11 cellular contexts compared by ENCODE assay signal in the genomic region with DNA sequence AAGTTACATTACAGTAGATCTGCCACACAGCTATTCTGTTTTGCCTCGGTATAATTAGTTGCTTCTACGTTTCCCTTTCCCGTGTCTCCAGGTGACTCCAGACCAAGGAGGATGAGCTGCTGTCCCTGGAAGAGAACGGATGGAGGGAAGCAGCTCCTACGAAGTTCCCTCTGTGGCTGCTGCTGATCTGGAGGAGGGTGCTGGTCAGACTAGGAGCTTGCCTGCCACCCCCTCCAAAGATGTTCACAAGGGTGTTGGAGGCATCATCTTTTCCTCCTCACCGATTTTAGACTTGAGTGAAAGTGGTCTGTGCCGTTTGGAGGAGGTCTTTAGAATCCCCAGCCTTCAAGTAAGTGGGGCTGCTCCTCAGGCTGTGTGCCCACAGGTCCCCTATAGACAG. TPM values are rescaled to one million over a fixed set of nuclear protein-coding genes. Genes with fewer than 3 reads are reported as not detected.
DNase-seq lines count a peak whose midpoint lies in the region; ATAC-seq and TF ChIP-seq lines count a peak whose summit lies in the region.
"Had no signal": no experiment of that assay in that cellular context is flagged by ENCODE, and none has a peak within 500 bp of the region (broad histone marks: within the 10 kb centered on the region; RNA-seq: fewer than 3 reads in every experiment).

No MANE protein-coding gene starts in this region.

- ATAC-seq in CD4-positive, alpha-beta T cell (ENCODE audit: poor library complexity): no peak
- ATAC-seq in GM23338: no peak
- ATAC-seq in activated T-helper 17 cell treated with anti-CD3 and anti-CD28 coated beads, Interleukin-2, amount 50 U/mL, for 72 hours (replicated peaks): no peak
- ATAC-seq in natural killer cell treated with Interleukin-12 subunit alpha and Interleukin-12 subunit beta and Interleukin-15 and Interleukin-18, amount 100 ng/mL, for 72 hours: no peak
- ATAC-seq in GM19324 (IDR thresholded peaks at IDR 0.05; ENCODE audit: low FRiP score, unreplicated experiment): no peak
- ATAC-seq: heart right ventricle had no signal

- POLR2A ChIA-PET in CD4-positive, alpha-beta T cell (lab: Charles Lee): no interaction called here

- H3K9me3 ChIP-seq in CD4-positive, alpha-beta T cell (ENCODE audit: control insufficient read depth, low read length): no peaks in the 10 kb centered on the region
- H3K9me3 ChIP-seq: heart right ventricle had no signal

- H3K27me3 ChIP-seq in CD4-positive, alpha-beta T cell (ENCODE audit: control insufficient read depth, insufficient read depth, low read length): no peaks in the 10 kb centered on the region
- H3K27me3 ChIP-seq in GM23338 (ENCODE audit: insufficient read depth): no peaks in the 10 kb centered on the region
- H3K27me3 ChIP-seq: heart right ventricle had no signal

- no peak for TF ChIP-seq CTCF in CD4-positive, alpha-beta T cell (IDR thresholded peaks at IDR 0.05)
- no peak for TF ChIP-seq CTCF in GM23338 (conservative IDR thresholded peaks at IDR 0.05; ENCODE audit: low read depth in 2 of 2)

- H3K36me3 ChIP-seq in GM23338 (ENCODE audit: insufficient read depth): no peaks in the 10 kb centered on the region

- no peaks in the 10 kb centered on the region for H3K9me3 Mint-ChIP-seq in CD4-positive, alpha-beta T cell
- peaks cover 4% of the 10 kb centered on the region; the same call in 2 of the 3 replicates for H3K9me3 Mint-ChIP-seq in GM23338
- no peaks in the 10 kb centered on the region for H3K9me3 Mint-ChIP-seq in activated T-helper 17 cell treated with anti-CD3 and anti-CD28 coated beads, Interleukin-2, amount 50 U/mL, for 72 hours
- H3K9me3 Mint-ChIP-seq in natural killer cell treated with Interleukin-12 subunit alpha and Interleukin-12 subunit beta and Interleukin-15 and Interleukin-18, amount 100 ng/mL, for 72 hours: no peaks in the 10 kb centered on the region

- H3K4me3 ChIP-seq in GM23338: no peak overlapping the region

- H3K4me3 Mint-ChIP-seq in CD4-positive, alpha-beta T cell: peak overlapping the region; percentile 95
- H3K4me3 Mint-ChIP-seq in GM23338: peak overlapping the region; percentile 95; the same call in 2 of the 3 replicates
- H3K4me3 Mint-ChIP-seq in activated T-helper 17 cell treated with anti-CD3 and anti-CD28 coated beads, Interleukin-2, amount 50 U/mL, for 72 hours: peak overlapping the region; percentile 96
- H3K4me3 Mint-ChIP-seq in natural killer cell treated with Interleukin-12 subunit alpha and Interleukin-12 subunit beta and Interleukin-15 and Interleukin-18, amount 100 ng/mL, for 72 hours: peak overlapping the region; percentile 97

- H3K4me2 ChIP-seq in GM23338: no peak overlapping the region

- peaks cover 30% of the 10 kb centered on the region for H3K79me2 ChIP-seq in GM23338 (replicated peaks; ENCODE audit: insufficient read depth)

- peak overlapping the region; percentile 84 for H3K27ac Mint-ChIP-seq in CD4-positive, alpha-beta T cell
- H3K27ac Mint-ChIP-seq in GM23338: no peak overlapping the region
- peak overlapping the region; percentile 96 for H3K27ac Mint-ChIP-seq in activated T-helper 17 cell treated with anti-CD3 and anti-CD28 coated beads, Interleukin-2, amount 50 U/mL, for 72 hours
- H3K27ac Mint-ChIP-seq in natural killer cell treated with Interleukin-12 subunit alpha and Interleukin-12 subunit beta and Interleukin-15 and Interleukin-18, amount 100 ng/mL, for 72 hours: peak overlapping the region; percentile 84 to 88

- CTCF ChIA-PET in CD4-positive, alpha-beta T cell (lab: Charles Lee): no interaction called here

- no peaks in the 10 kb centered on the region for H3K27me3 Mint-ChIP-seq in CD4-positive, alpha-beta T cell
- peaks cover 24% of the 10 kb centered on the region for H3K27me3 Mint-ChIP-seq in GM23338 (ENCODE audit: insufficient read depth, low read depth, poor library complexity)
- no peaks in the 10 kb centered on the region for H3K27me3 Mint-ChIP-seq in activated T-helper 17 cell treated with anti-CD3 and anti-CD28 coated beads, Interleukin-2, amount 50 U/mL, for 72 hours
- H3K27me3 Mint-ChIP-seq in natural killer cell treated with Interleukin-12 subunit alpha and Interleukin-12 subunit beta and Interleukin-15 and Interleukin-18, amount 100 ng/mL, for 72 hours: no peaks in the 10 kb centered on the region

- H3K4me1 ChIP-seq in GM23338 (ENCODE audit: insufficient read depth): peaks cover 27% of the 10 kb centered on the region

- H3K4me1 Mint-ChIP-seq in CD4-positive, alpha-beta T cell (ENCODE audit: low read depth): peaks cover 70% of the 10 kb centered on the region
- peaks cover 51% of the 10 kb centered on the region for H3K4me1 Mint-ChIP-seq in GM23338
- peaks cover 22% of the 10 kb centered on the region for H3K4me1 Mint-ChIP-seq in activated T-helper 17 cell treated with anti-CD3 and anti-CD28 coated beads, Interleukin-2, amount 50 U/mL, for 72 hours
- H3K4me1 Mint-ChIP-seq in natural killer cell treated with Interleukin-12 subunit alpha and Interleukin-12 subunit beta and Interleukin-15 and Interleukin-18, amount 100 ng/mL, for 72 hours (ENCODE audit: low read depth in 2 of 2): peaks cover 55 to 69% of the 10 kb centered on the region in 2 donors

- intact Hi-C loops in CD4-positive, alpha-beta T cell (cut with DNase I, micrococcal nuclease): loop anchor here (2.0 to 5.0 kb wide), 6 partner anchors 54 to 431 kb away; partner anchors contain the start of genes INPP5A (in 2 of the 2), BNIP3 (in 1 of the 2), PPP2R2D (in 1 of the 2) and PWWP2B (in 1 of the 2)

- no peak for DNase-seq in CD4-positive, alpha-beta T cell
- DNase-seq in GM23338 (ENCODE audit: low spot score) (no peak), NCI-H2227 (lab: John Stamatoyannopoulos, UW; ENCODE audit: unreplicated experiment) (no peak), NCI-H1105 (lab: John Stamatoyannopoulos, UW) (no peak)
- DNase-seq in natural killer cell treated with Interleukin-12 subunit alpha and Interleukin-12 subunit beta and Interleukin-15 and Interleukin-18, amount 100 ng/mL, for 72 hours (ENCODE audit: low spot score): no peak
- DNase-seq: activated CD4-positive, CD25-positive, alpha-beta regulatory T cell treated with anti-CD3 and anti-CD28 coated beads, Interleukin-2, amount 50 U/mL, for 72 hours; heart right ventricle; MV-4-11; OCI-M1 had no signal

- H2AFZ ChIP-seq in GM23338: no peak overlapping the region

- H3K27ac ChIP-seq in CD4-positive, alpha-beta T cell (ENCODE audit: low read depth, low read length): no peak overlapping the region
- no peak overlapping the region for H3K27ac ChIP-seq in GM23338 (ENCODE audit: low read depth)

- H4K20me1 ChIP-seq in GM23338 (replicated peaks; ENCODE audit: insufficient read depth): no peaks in the 10 kb centered on the region; the same call in none of the 2 replicates

- H3K36me3 Mint-ChIP-seq in CD4-positive, alpha-beta T cell (ENCODE audit: low read depth): peaks cover 20% of the 10 kb centered on the region
- H3K36me3 Mint-ChIP-seq in GM23338 (ENCODE audit: low read depth): peaks cover 3% of the 10 kb centered on the region; the same call in 1 of the 3 replicates
- peaks cover 46% of the 10 kb centered on the region for H3K36me3 Mint-ChIP-seq in activated T-helper 17 cell treated with anti-CD3 and anti-CD28 coated beads, Interleukin-2, amount 50 U/mL, for 72 hours (ENCODE audit: low read depth)
- peaks cover 8% of the 10 kb centered on the region for H3K36me3 Mint-ChIP-seq in natural killer cell treated with Interleukin-12 subunit alpha and Interleukin-12 subunit beta and Interleukin-15 and Interleukin-18, amount 100 ng/mL, for 72 hours

- no peaks in the 10 kb centered on the region for H3K9me2 ChIP-seq in GM23338 (ENCODE audit: insufficient read depth)

- H3F3A ChIP-seq in GM23338 (replicated peaks; ENCODE audit: low read depth): 0 out of 2 replicates have a peak, but pooled peaks cover 7% of the 10 kb centered on the region

RNA-seq across cellular contexts. Expression of gene LRRC27, which starts 1.4 kb away (rescaled TPM):
- total RNA-seq in CD4-positive, alpha-beta T cell: 1 to 10 TPM; 2.4 to 2.8 TPM
- 3.1 and 3.5 TPM in 2 replicates for total RNA-seq in GM23338 (2014; rRNA removed; shearing (Covaris generic))
- 2.2 and 2.9 TPM in 2 replicates for polyA plus RNA-seq in GM23338 (2016; fragmentation: Nextera tagmentation; extraction: Ambion mirVana)
- 1 to 10 TPM; 4.5 to 6.3 TPM for total RNA-seq in activated T-helper 17 cell treated with anti-CD3 and anti-CD28 coated beads, Interleukin-2, amount 50 U/mL, for 72 hours
- total RNA-seq in natural killer cell treated with Interleukin-12 subunit alpha and Interleukin-12 subunit beta and Interleukin-15 and Interleukin-18, amount 100 ng/mL, for 72 hours: 1 to 10 TPM; 6.5 to 8.5 TPM

RNA-seq across cellular contexts. Expression of gene STK32C, which starts 25.6 kb away (rescaled TPM):
- total RNA-seq in CD4-positive, alpha-beta T cell: 1 to 10 TPM; 4.9 to 5.2 TPM
- 8.0 and 10.2 TPM in 2 replicates for total RNA-seq in GM23338 (2014; rRNA removed; shearing (Covaris generic))
- polyA plus RNA-seq in GM23338 (2016; fragmentation: Nextera tagmentation; extraction: Ambion mirVana): 20.5 and 24.1 TPM in 2 replicates
- total RNA-seq in activated T-helper 17 cell treated with anti-CD3 and anti-CD28 coated beads, Interleukin-2, amount 50 U/mL, for 72 hours: 10 to 100 TPM; 12.6 to 20.6 TPM
- total RNA-seq in natural killer cell treated with Interleukin-12 subunit alpha and Interleukin-12 subunit beta and Interleukin-15 and Interleukin-18, amount 100 ng/mL, for 72 hours: 10 to 100 TPM; 29.2 to 34.6 TPM
